ENCODE assay signal across 8 cellular contexts in the genomic region with DNA sequence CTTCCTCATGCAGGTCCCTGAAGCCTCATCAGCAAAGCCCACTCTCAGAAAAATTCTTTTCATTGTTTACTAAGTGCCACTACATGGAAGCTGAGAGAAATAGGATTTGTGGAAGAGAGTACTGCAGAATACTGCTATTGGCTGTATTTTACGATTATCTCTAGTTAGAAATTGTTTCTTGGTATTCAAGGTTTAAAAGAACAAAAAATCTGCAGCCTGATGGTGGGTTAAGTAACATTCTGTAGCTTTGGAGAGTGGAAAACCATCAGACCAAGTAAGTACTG. TPM values are rescaled to one million over a fixed set of nuclear protein-coding genes. Genes with fewer than 3 reads are reported as not detected.
DNase-seq lines count a peak whose midpoint lies in the region; ATAC-seq and TF ChIP-seq lines count a peak whose summit lies in the region.

No MANE protein-coding gene starts in this region.

- H3K27me3 Mint-ChIP-seq in CD4-positive, CD25-positive, alpha-beta regulatory T cell = peaks cover 18% of the 10 kb centered on the region
- peaks cover 0 to 31% of the 10 kb centered on the region in 2 donors for H3K27me3 Mint-ChIP-seq in effector memory CD8-positive, alpha-beta T cell

- no peak for ATAC-seq in CD4-positive, CD25-positive, alpha-beta regulatory T cell (ENCODE audit: low read depth in 2 of 2)
- ATAC-seq in effector memory CD8-positive, alpha-beta T cell (replicated peaks) = no peak
- no peak for ATAC-seq in HG03135 (IDR thresholded peaks at IDR 0.05; ENCODE audit: unreplicated experiment)
- no peak for ATAC-seq in HG03442 (IDR thresholded peaks at IDR 0.05; ENCODE audit: unreplicated experiment)

- no peaks in the 10 kb centered on the region for H3K36me3 Mint-ChIP-seq in CD4-positive, CD25-positive, alpha-beta regulatory T cell
- peaks cover 38% of the 10 kb centered on the region for H3K36me3 Mint-ChIP-seq in effector memory CD8-positive, alpha-beta T cell (ENCODE audit: insufficient read depth)

- no peaks in the 10 kb centered on the region for H3K27me3 ChIP-seq in CD4-positive, CD25-positive, alpha-beta regulatory T cell (ENCODE audit: control insufficient read depth, insufficient read depth, low read length)
- H3K27me3 ChIP-seq in NT2/D1 (ENCODE audit: insufficient read depth, insufficient read length) (no peaks in the 10 kb centered on the region), osteoblast (ENCODE audit: insufficient read depth, low read length) (peaks cover 15% of the 10 kb centered on the region)

- H3K4me3 ChIP-seq in CD4-positive, CD25-positive, alpha-beta regulatory T cell (ENCODE audit: low read depth, low read length) = peak overlapping the region; percentile 55
- H3K4me3 ChIP-seq in NT2/D1 (ENCODE audit: insufficient read length, low read depth) (peak overlapping the region; percentile 22), osteoblast (ENCODE audit: insufficient read depth, low read length) (peak overlapping the region; percentile 69)

- H3K4me3 Mint-ChIP-seq in CD4-positive, CD25-positive, alpha-beta regulatory T cell = peak overlapping the region in 2 of 4 donors; percentile 62 to 70
- peak overlapping the region; percentile 58 to 66 for H3K4me3 Mint-ChIP-seq in effector memory CD8-positive, alpha-beta T cell

- no peak overlapping the region for H3K27ac ChIP-seq in CD4-positive, CD25-positive, alpha-beta regulatory T cell (ENCODE audit: insufficient read depth, low read length, poor library complexity, severe bottlenecking)
- H3K27ac ChIP-seq in osteoblast (ENCODE audit: low read depth, low read length) = peak overlapping the region; percentile 68

- H3K9ac ChIP-seq in NT2/D1 (ENCODE audit: insufficient read length, low read depth) = peak overlapping the region; percentile 54

- no peaks in the 10 kb centered on the region for H3K9me3 ChIP-seq in CD4-positive, CD25-positive, alpha-beta regulatory T cell (ENCODE audit: control insufficient read depth in 2 of 2, low read length in 2 of 2)
- H3K9me3 ChIP-seq in NT2/D1 (ENCODE audit: insufficient read depth, low read length) (no peaks in the 10 kb centered on the region), osteoblast (ENCODE audit: low read depth, low read length) (no peaks in the 10 kb centered on the region)

- DNase-seq in CD4-positive, CD25-positive, alpha-beta regulatory T cell = no peak
- DNase-seq in NT2/D1 (ENCODE audit: low read depth, low spot score) (no peak), osteoblast (ENCODE audit: insufficient read length, low spot score, missing footprints) (no peak), NCI-H187 treated with DMSO at 0.1 percent for 48 hours (lab: John Stamatoyannopoulos, UW) (no peak), C1 segment of cervical spinal cord (lab: John Stamatoyannopoulos, UW) (no peak)
- no peak for DNase-seq in effector memory CD8-positive, alpha-beta T cell

- peak overlapping the region; percentile 87 for H3K4me2 ChIP-seq in osteoblast (ENCODE audit: insufficient read depth, low read length)

- H3K4me1 ChIP-seq in CD4-positive, CD25-positive, alpha-beta regulatory T cell (ENCODE audit: control insufficient read depth, insufficient read depth, low read length, poor library complexity, severe bottlenecking) = peaks cover 18% of the 10 kb centered on the region
- peaks cover 23% of the 10 kb centered on the region for H3K4me1 ChIP-seq in NT2/D1 (ENCODE audit: insufficient read depth, insufficient read length)
- H3K4me1 ChIP-seq in osteoblast (ENCODE audit: insufficient read depth, low read length) = peaks cover 18% of the 10 kb centered on the region

- H3K4me1 Mint-ChIP-seq in CD4-positive, CD25-positive, alpha-beta regulatory T cell = peaks cover 0 to 18% (median 8%) of the 10 kb centered on the region in 4 donors
- H3K4me1 Mint-ChIP-seq in effector memory CD8-positive, alpha-beta T cell (ENCODE audit: low read depth in 2 of 2) = peaks cover 0 to 9% of the 10 kb centered on the region in 2 donors

- peaks cover 10% of the 10 kb centered on the region for H3K79me2 ChIP-seq in osteoblast (ENCODE audit: insufficient read depth, low read length)

- H3K27ac Mint-ChIP-seq in CD4-positive, CD25-positive, alpha-beta regulatory T cell = peak overlapping the region in 2 of 3 donors; percentile 31 to 45
- peak overlapping the region in 1 of 2 donors; percentile 55 for H3K27ac Mint-ChIP-seq in effector memory CD8-positive, alpha-beta T cell

- H3K9me3 Mint-ChIP-seq in CD4-positive, CD25-positive, alpha-beta regulatory T cell = no peaks in the 10 kb centered on the region
- H3K9me3 Mint-ChIP-seq in effector memory CD8-positive, alpha-beta T cell = no peaks in the 10 kb centered on the region

- peaks cover 24% of the 10 kb centered on the region for H4K20me1 ChIP-seq in osteoblast (ENCODE audit: insufficient read depth, low read length)

- H3K36me3 ChIP-seq in CD4-positive, CD25-positive, alpha-beta regulatory T cell (ENCODE audit: control insufficient read depth, insufficient read depth, low read length) = peaks cover 26% of the 10 kb centered on the region
- H3K36me3 ChIP-seq in NT2/D1 (ENCODE audit: insufficient read depth, insufficient read length, low read length) (peaks cover 27% of the 10 kb centered on the region), osteoblast (ENCODE audit: insufficient read depth, low read length) (peaks cover 22% of the 10 kb centered on the region)

- no peak overlapping the region for H2AFZ ChIP-seq in osteoblast (ENCODE audit: low read length)

- no peak for TF ChIP-seq CTCF in osteoblast (IDR thresholded peaks at IDR 0.05; ENCODE audit: extremely low read depth, low read depth, low read length)

RNA-seq across cellular contexts. Expression of a gene that starts 27.3 kb away (rescaled TPM):
- total RNA-seq in CD4-positive, CD25-positive, alpha-beta regulatory T cell = 98.3 TPM
- polyA plus RNA-seq in CD4-positive, CD25-positive, alpha-beta regulatory T cell = 100 to 1,000 TPM in 1 of 4 donors, 10 to 100 TPM in 3; 78.5 to 100 (median 95.1) TPM
- total RNA-seq in osteoblast = 413 and 480 TPM in 2 replicates

RNA-seq across cellular contexts. Expression of a gene that starts 28.3 kb away (rescaled TPM):
- 65.8 TPM for total RNA-seq in CD4-positive, CD25-positive, alpha-beta regulatory T cell
- polyA plus RNA-seq in CD4-positive, CD25-positive, alpha-beta regulatory T cell = 10 to 100 TPM; 76.3 to 88.9 (median 80.2) TPM
- total RNA-seq in osteoblast = 80.7 and 82.8 TPM in 2 replicates

RNA-seq across cellular contexts. Expression of a gene that starts 44.5 kb away (rescaled TPM):
- total RNA-seq in CD4-positive, CD25-positive, alpha-beta regulatory T cell = 109 TPM
- polyA plus RNA-seq in CD4-positive, CD25-positive, alpha-beta regulatory T cell = 10 to 100 TPM; 42.8 to 50.9 (median 49.0) TPM
- total RNA-seq in osteoblast = 75.3 and 94.3 TPM in 2 replicates
